In genomic region chr18:23618862-23619387, GRCh38 we compare ENCODE assay signal across 8 cellular contexts. TPM values are rescaled to one million over a fixed set of nuclear protein-coding genes. Genes with fewer than 3 reads are reported as not detected.
DNase-seq lines count a peak whose midpoint lies in the region; ATAC-seq and TF ChIP-seq lines count a peak whose summit lies in the region.

No MANE protein-coding gene starts in this region.

- dilution Hi-C loops in IMR-90 (cut with HindIII; ENCODE audit: low sequenced_read_pairs, unreplicated experiment) = no loop called here

- DNase-seq in IMR-90 = no peak
- no peak for DNase-seq in NCI-H1694 (lab: John Stamatoyannopoulos, UW)
- DNase-seq in HUDEP-2 (lab: John Stamatoyannopoulos, UW; ENCODE audit: unreplicated experiment in 76 of 76) = no peak
- no peak for DNase-seq in NCI-H524 treated with DMSO at 0.1 percent for 48 hours (lab: John Stamatoyannopoulos, UW)

- no peak for TF ChIP-seq CTCF in IMR-90 (conservative IDR thresholded peaks at IDR 0.05; ENCODE audit: low read depth, low read length)

- H3K79me1 ChIP-seq in IMR-90 (ENCODE audit: low read depth in 1 of 2, low read length in 2 of 2) = no peaks in the 10 kb centered on the region

- 70% methylated on average over 2 of the region's 18 CpGs; no CpG with 5 or more reads in 1 of the 2 experiments for WGBS in IMR-90 (ENCODE audit: extremely low coverage in 2 of 2, insufficient read length in 1 of 2), 2 experiments

- intact Hi-C loops in IMR-90 (cut with micrococcal nuclease) = no loop called here

- no peak overlapping the region for H2BK20ac ChIP-seq in IMR-90 (ENCODE audit: low read depth, low read length)

- H3K14ac ChIP-seq in IMR-90 (replicated peaks; ENCODE audit: low read depth, low read length) = 0 out of 2 replicates have a peak overlapping the region, but pooled peaks have one; percentile 38

- no peak overlapping the region for H4K5ac ChIP-seq in IMR-90 (ENCODE audit: low read depth, low read length)

- peaks cover 23% of the 10 kb centered on the region for H3K27me3 ChIP-seq in IMR-90 (ENCODE audit: control insufficient read depth, insufficient read depth, low read length)
- H3K27me3 ChIP-seq in duodenal mucosa (ENCODE audit: control insufficient read depth in 1 of 2, insufficient read depth in 2 of 2, low read length in 2 of 2) = peaks cover 16 to 17% of the 10 kb centered on the region in 2 donors
- peaks cover 34% of the 10 kb centered on the region for H3K27me3 ChIP-seq in mononuclear cell (ENCODE audit: insufficient read depth, low read length)

- H3K4me1 ChIP-seq in IMR-90 (ENCODE audit: control insufficient read depth, insufficient read depth, low read length) = peaks cover 6% of the 10 kb centered on the region
- H3K4me1 ChIP-seq in duodenal mucosa (ENCODE audit: control insufficient read depth in 1 of 2, insufficient read depth in 2 of 2, low read length in 2 of 2) = peaks cover 18 to 20% of the 10 kb centered on the region in 2 donors
- peaks cover 16% of the 10 kb centered on the region for H3K4me1 ChIP-seq in mononuclear cell (ENCODE audit: insufficient read depth, low read length)

- H3K9me3 ChIP-seq in IMR-90 (ENCODE audit: control insufficient read depth, insufficient read depth, low read length) (no peaks in the 10 kb centered on the region), duodenal mucosa (ENCODE audit: control insufficient read depth in 1 of 2, low read length in 2 of 2) (no peaks in the 10 kb centered on the region), mononuclear cell (ENCODE audit: low read depth, low read length) (no peaks in the 10 kb centered on the region)

- no peak overlapping the region; the same call in 1 of the 2 replicates for H4K91ac ChIP-seq in IMR-90 (ENCODE audit: insufficient read depth, low read depth, low read length)

- peak overlapping the region; percentile 33 for H2AK9ac ChIP-seq in IMR-90 (replicated peaks; ENCODE audit: low read depth, low read length, poor library complexity)

- no peak for TF ChIP-seq RAD21 in IMR-90 (IDR thresholded peaks at IDR 0.05; ENCODE audit: low read length)

- H4K8ac ChIP-seq in IMR-90 (ENCODE audit: low read depth in 2 of 2, low read length in 2 of 2) = peak overlapping the region; percentile 40 to 75; a peak in 3 of 4 replicates

- H3K27ac ChIP-seq in IMR-90 (ENCODE audit: insufficient read depth, low read length) (no peak overlapping the region), duodenal mucosa (ENCODE audit: low read depth, low read length) (no peak overlapping the region)

- no peak overlapping the region for H2AK5ac ChIP-seq in IMR-90 (ENCODE audit: low read depth, low read length)

- ATAC-seq in GM19043 (IDR thresholded peaks at IDR 0.05; ENCODE audit: low read depth, unreplicated experiment) (peak; percentile 43), IMR-90 (ENCODE audit: low read depth) (no peak), GM18870 (IDR thresholded peaks at IDR 0.05; ENCODE audit: unreplicated experiment) (no peak)

- H3K9ac ChIP-seq in IMR-90 (ENCODE audit: low read depth, low read length) (peak overlapping the region; percentile 50; the same call in 1 of the 2 replicates), duodenal mucosa (ENCODE audit: low read depth in 1 of 2, low read length in 2 of 2) (peak overlapping the region; percentile 15 to 34)

- no peaks in the 10 kb centered on the region for H3K9me1 ChIP-seq in IMR-90 (ENCODE audit: insufficient read depth, low read length)

- no peak overlapping the region for H3K56ac ChIP-seq in IMR-90 (ENCODE audit: extremely low read depth, insufficient read depth, low read length)

- CTCF ChIA-PET in IMR-90 (lab: Yijun Ruan, JAX) = interaction anchor here (1.5 kb wide), 1 partner anchor 84 kb away, joined by 5 read pairs; no protein-coding TSS in a partner anchor

- BruUV-seq in IMR-90 (replicated peaks; lab: Mats Ljungman, UMichigan) = no TSS peak

- peak overlapping the region; percentile 39 for H2BK120ac ChIP-seq in IMR-90 (ENCODE audit: low read depth, low read length)

- TF ChIP-seq POLR2A in IMR-90 (IDR thresholded peaks at IDR 0.05; ENCODE audit: low read depth, low read length) = no peak

- no peak overlapping the region; the same call in 1 of the 2 replicates for H3K18ac ChIP-seq in IMR-90 (ENCODE audit: low read depth, low read length)

- H2BK15ac ChIP-seq in IMR-90 (ENCODE audit: low read depth, low read length) = no peak overlapping the region

- H3K4me3 ChIP-seq in IMR-90 (ENCODE audit: insufficient read depth, low read depth, low read length) (peak overlapping the region; percentile 48), duodenal mucosa (ENCODE audit: low read depth in 1 of 2, low read length in 2 of 2) (peak overlapping the region; percentile 67 to 78), mononuclear cell (ENCODE audit: low read length) (peak overlapping the region; percentile 17)

- no peaks in the 10 kb centered on the region for H4K20me1 ChIP-seq in IMR-90 (ENCODE audit: insufficient read depth, low read length)

- POLR2A ChIA-PET in IMR-90 (lab: Charles Lee; ENCODE audit: unreplicated experiment) = no interaction called here

- peak overlapping the region; percentile 89 for H2AFZ ChIP-seq in IMR-90 (replicated peaks; ENCODE audit: low read length, poor library complexity)

- H3K4me2 ChIP-seq in IMR-90 (ENCODE audit: low read depth, low read length) = peak overlapping the region; percentile 83

- peak overlapping the region; percentile 70; the same call in 1 of the 2 replicates for H3K23ac ChIP-seq in IMR-90 (ENCODE audit: low read depth, low read length)

- H3K4ac ChIP-seq in IMR-90 (ENCODE audit: low read depth, low read length) = 0 out of 2 replicates have a peak overlapping the region, but pooled peaks have one; percentile 6

- H3K36me3 ChIP-seq in IMR-90 (ENCODE audit: control insufficient read depth, insufficient read depth, low read length) (no peaks in the 10 kb centered on the region), duodenal mucosa (ENCODE audit: control insufficient read depth in 1 of 2, insufficient read depth in 2 of 2, low read length in 2 of 2) (no peaks in the 10 kb centered on the region)

- in situ Hi-C loops in IMR-90 (cut with MboI; ENCODE audit: low sequenced_read_pairs) = no loop called here

- H2BK5ac ChIP-seq in IMR-90 (ENCODE audit: low read depth, low read length, poor library complexity, severe bottlenecking) = no peak overlapping the region

TF ChIP-seq in IMR-90, 13 proteins besides CTCF, POLR2A, EP300 and RAD21:
- no peak for TF ChIP-seq SMC3 (IDR thresholded peaks at IDR 0.05; ENCODE audit: low read depth, low read length)
- no peak for TF ChIP-seq MAZ (IDR thresholded peaks at IDR 0.05; ENCODE audit: borderline replicate concordance, low read depth, low read length)
- TF ChIP-seq MXI1 (IDR thresholded peaks at IDR 0.05; ENCODE audit: borderline replicate concordance, low read depth, low read length) = no peak
- TF ChIP-seq MAFK (IDR thresholded peaks at IDR 0.05; ENCODE audit: low read depth, low read length) = no peak
- no peak for TF ChIP-seq ELK1 (IDR thresholded peaks at IDR 0.05; ENCODE audit: borderline replicate concordance, low read depth, low read length)
- no peak for TF ChIP-seq CEBPB (IDR thresholded peaks at IDR 0.05; ENCODE audit: low read depth, low read length)
- no peak for TF ChIP-seq USF2 (IDR thresholded peaks at IDR 0.05; ENCODE audit: low read depth, low read length)
- no peak for TF ChIP-seq RFX5 (IDR thresholded peaks at IDR 0.05; ENCODE audit: low read depth, low read length)
- no peak for TF ChIP-seq CHD1 (IDR thresholded peaks at IDR 0.05; ENCODE audit: low read depth, low read length)
- no peak for TF ChIP-seq FOS (IDR thresholded peaks at IDR 0.05; ENCODE audit: low read depth, low read length)

RNA-seq across cellular contexts. Expression of gene NPC1, which starts 32.6 kb away (rescaled TPM):
- total RNA-seq in IMR-90 (2012; rRNA removed) (4.7 and 7.9 TPM in 2 replicates), mononuclear cell (50.5 TPM)
- 7.5 and 8.0 TPM in 2 replicates for polyA plus RNA-seq in IMR-90 (2012; rRNA removed)
- polyA plus RNA-seq in IMR-90 (2012; cell fraction: cytosol; rRNA removed) = 5.0 and 6.5 TPM in 2 replicates
- 8.7 and 12.4 TPM in 2 replicates for polyA plus RNA-seq in IMR-90 (2012; cell fraction: nucleus; rRNA removed; ENCODE audit: low replicate concordance)

RNA-seq across cellular contexts. Expression of gene ANKRD29, which starts 43.8 kb away (rescaled TPM):
- total RNA-seq in IMR-90 (2012; rRNA removed) (under 0.01 and 0.18 TPM in 2 replicates), mononuclear cell (0.52 TPM)
- polyA plus RNA-seq in IMR-90 (2012; rRNA removed) = 0.07 and 0.31 TPM in 2 replicates
- polyA plus RNA-seq in IMR-90 (2012; cell fraction: cytosol; rRNA removed) = 0.01 and 0.10 TPM in 2 replicates
- polyA plus RNA-seq in IMR-90 (2012; cell fraction: nucleus; rRNA removed; ENCODE audit: low replicate concordance) = 0.36 and 0.66 TPM in 2 replicates

Comparison
In these comparisons a context has a peak if more than half of its experiments do, and no peak if none do; other contexts are left out.
1. H3K4me3 ChIP-seq: peak in every context shown above with its lines; median percentile 72 in duodenal mucosa; 48 in IMR-90; 17 in mononuclear cell.